ENCODE assay signal across 27 cellular contexts in genomic region chr7:39400836-39401235, GRCh38.
"Had no signal": no experiment of that assay in that cellular context is flagged by ENCODE, and none has a peak within 500 bp of the region (broad histone marks: within the 10 kb centered on the region; RNA-seq: fewer than 3 reads in every experiment).

No MANE protein-coding gene starts in this region.

- ATAC-seq: activated CD4-positive, alpha-beta T cell treated with anti-CD3 and anti-CD28 coated beads for 36 hours; activated T-cell treated with anti-CD3 and anti-CD28 coated beads, Interleukin-2, amount 50 U/mL, for 72 hours; Panc1; Right ventricle myocardium inferior had no signal

- H3K27ac ChIP-seq: brain microvascular endothelial cell, cardiac muscle cell, VCaP had no signal

- H3K4me1 Mint-ChIP-seq: activated CD4-positive, alpha-beta memory T cell treated with anti-CD3 and anti-CD28 coated beads, Interleukin-2, amount 10 ng/mL, durations not matched to agents 7 days and 5 days; activated CD4-positive, alpha-beta T cell treated with anti-CD3 and anti-CD28 coated beads for 36 hours; activated naive CD4-positive, alpha-beta T cell treated with anti-CD3 and anti-CD28 coated beads, Interleukin-2, amount 10 ng/mL, durations not matched to agents 7 days and 5 days; activated naive CD8-positive, alpha-beta T cell treated with anti-CD3 and anti-CD28 coated beads for 36 hours had no signal

- H3K4me3 Mint-ChIP-seq: activated CD4-positive, alpha-beta memory T cell treated with anti-CD3 and anti-CD28 coated beads, Interleukin-2, amount 10 ng/mL, durations not matched to agents 7 days and 5 days; activated CD4-positive, alpha-beta T cell treated with anti-CD3 and anti-CD28 coated beads for 36 hours; activated naive CD4-positive, alpha-beta T cell treated with anti-CD3 and anti-CD28 coated beads, Interleukin-2, amount 10 ng/mL, durations not matched to agents 7 days and 5 days; activated naive CD8-positive, alpha-beta T cell treated with anti-CD3 and anti-CD28 coated beads for 36 hours; activated T-cell treated with anti-CD3 and anti-CD28 coated beads, Interleukin-2, amount 50 U/mL, for 72 hours had no signal

- H3K27me3 ChIP-seq: brain microvascular endothelial cell, cardiac muscle cell had no signal

- H3K9ac ChIP-seq: SK-N-SH had no signal

- H3K4me3 ChIP-seq: cardiac muscle cell had no signal

- DNase-seq: activated CD4-positive, alpha-beta memory T cell treated with anti-CD3 and anti-CD28 coated beads, Interleukin-2, amount 10 ng/mL, durations not matched to agents 7 days and 5 days; activated CD4-positive, alpha-beta T cell treated with anti-CD3 and anti-CD28 coated beads for 36 hours; activated CD4-positive, alpha-beta T cell treated with anti-CD3 and anti-CD28 coated beads, Interleukin-2, amount 50 U/mL, for 1 hour; activated CD8-positive, alpha-beta memory T cell treated with anti-CD3 and anti-CD28 coated beads, Interleukin-2, amount 50 U/mL, for 4 hours; activated gamma-delta T cell treated with Interleukin-2 at 50 U/mL for 16 hours; activated naive CD4-positive, alpha-beta T cell treated with anti-CD3 and anti-CD28 coated beads, Interleukin-2, amount 10 ng/mL, durations not matched to agents 7 days and 5 days; activated naive CD8-positive, alpha-beta T cell treated with anti-CD3 and anti-CD28 coated beads for 36 hours; activated T-cell treated with anti-CD3 and anti-CD28 coated beads, Interleukin-2, amount 50 U/mL, for 72 hours; brain microvascular endothelial cell; cerebellar nuclear complex; NCI-H1048; NCI-H146; NCI-H187 treated with DMSO at 0.1 percent for 48 hours; NCI-H2081 treated with DMSO at 0.1 percent for 48 hours; NCI-H2171; NCI-H2227 treated with DMSO at 0.1 percent for 48 hours; NCI-H82; OCI-M1; RPMI8226; SK-N-SH; T-helper 1 cell had no signal

- H3K9me3 Mint-ChIP-seq: activated CD4-positive, alpha-beta memory T cell treated with anti-CD3 and anti-CD28 coated beads, Interleukin-2, amount 10 ng/mL, durations not matched to agents 7 days and 5 days; activated naive CD4-positive, alpha-beta T cell treated with anti-CD3 and anti-CD28 coated beads, Interleukin-2, amount 10 ng/mL, durations not matched to agents 7 days and 5 days; activated naive CD8-positive, alpha-beta T cell treated with anti-CD3 and anti-CD28 coated beads for 36 hours; activated T-cell treated with anti-CD3 and anti-CD28 coated beads, Interleukin-2, amount 50 U/mL, for 72 hours; activated T-helper 2 cell treated with anti-CD3 and anti-CD28 coated beads, Interferon-gamma antibody, Interleukin-2, Interleukin-4, amounts not matched to agents 10 μg/mL and 5 μg/mL and 100 μg/mL, durations not matched to agents 14 hours and 24 hours and 36 hours had no signal

- FAIRE-seq: colon had no signal

- H3K9me3 ChIP-seq: SK-N-SH had no signal

- H3K4me2 ChIP-seq: SK-N-SH had no signal

- H3K27ac Mint-ChIP-seq: activated CD4-positive, alpha-beta memory T cell treated with anti-CD3 and anti-CD28 coated beads, Interleukin-2, amount 10 ng/mL, durations not matched to agents 7 days and 5 days; activated CD4-positive, alpha-beta T cell treated with anti-CD3 and anti-CD28 coated beads for 36 hours; activated naive CD4-positive, alpha-beta T cell treated with anti-CD3 and anti-CD28 coated beads, Interleukin-2, amount 10 ng/mL, durations not matched to agents 7 days and 5 days; activated naive CD8-positive, alpha-beta T cell treated with anti-CD3 and anti-CD28 coated beads for 36 hours; activated T-cell treated with anti-CD3 and anti-CD28 coated beads, Interleukin-2, amount 50 U/mL, for 72 hours; activated T-helper 2 cell treated with anti-CD3 and anti-CD28 coated beads, Interferon-gamma antibody, Interleukin-2, Interleukin-4, amounts not matched to agents 10 μg/mL and 5 μg/mL and 100 μg/mL, durations not matched to agents 14 hours and 24 hours and 36 hours had no signal

- H3K36me3 Mint-ChIP-seq: activated naive CD4-positive, alpha-beta T cell treated with anti-CD3 and anti-CD28 coated beads, Interleukin-2, amount 10 ng/mL, durations not matched to agents 7 days and 5 days; activated naive CD8-positive, alpha-beta T cell treated with anti-CD3 and anti-CD28 coated beads for 36 hours had no signal

- H3K36me3 ChIP-seq: brain microvascular endothelial cell, cardiac muscle cell had no signal
